Comparison of ENCODE assay signal across 8 cellular contexts in the genomic region with DNA sequence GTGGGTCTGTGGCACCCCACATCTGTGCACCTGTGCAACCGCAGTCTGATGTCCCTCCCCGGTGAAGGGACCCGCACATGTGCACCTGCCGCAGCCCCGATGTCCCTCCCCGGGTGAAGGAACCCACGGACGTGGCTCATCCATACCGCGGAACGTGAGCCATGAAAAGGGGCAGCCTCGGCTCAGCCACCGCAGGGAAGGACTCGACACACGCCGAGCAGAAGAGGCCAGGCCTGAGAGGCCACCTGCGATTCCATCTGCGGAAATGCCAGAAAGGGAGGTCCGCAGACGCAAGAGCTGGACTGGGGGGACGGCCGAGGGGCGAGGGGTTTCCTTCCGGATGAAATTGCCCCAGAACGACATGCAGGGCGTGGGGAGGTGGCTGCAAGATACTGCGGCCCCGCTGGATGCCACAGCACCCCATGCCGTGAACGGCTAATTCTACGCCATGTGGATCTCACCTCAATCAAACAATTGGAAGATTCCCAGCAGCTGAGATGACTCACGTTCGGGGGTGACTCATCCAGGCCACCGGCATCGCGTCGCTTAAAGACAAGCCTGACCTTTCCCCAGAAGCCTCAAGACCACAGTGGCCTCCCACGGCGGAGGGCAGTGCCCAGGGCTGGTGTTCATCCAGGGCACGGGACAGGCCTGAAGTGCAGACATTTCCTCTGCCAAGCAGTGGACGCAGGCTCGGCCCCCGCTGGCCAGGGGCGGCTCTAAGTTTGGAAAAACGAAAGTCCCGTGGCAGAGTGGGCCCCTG. TPM values are rescaled to one million over a fixed set of nuclear protein-coding genes. Genes with fewer than 3 reads are reported as not detected.
DNase-seq lines count a peak whose midpoint lies in the region; ATAC-seq and TF ChIP-seq lines count a peak whose summit lies in the region.

No MANE protein-coding gene starts in this region.

- intact Hi-C loops in Calu3 (cut with micrococcal nuclease; ENCODE audit: unreplicated experiment) (no loop called here), left colon (cut with DNase I, micrococcal nuclease) (no loop called here)

- ATAC-seq in left colon (peak; percentile 50), HG03354 (IDR thresholded peaks at IDR 0.05; ENCODE audit: poor library complexity, severe bottlenecking, unreplicated experiment) (no peak)

- H3K4me1 Mint-ChIP-seq in Calu3 (ENCODE audit: low read depth, unreplicated experiment) (peaks cover 14% of the 10 kb centered on the region), immature natural killer cell (peaks cover 4 to 6% of the 10 kb centered on the region in 2 donors)

- no peak for TF ChIP-seq CTCF in Calu3 (IDR thresholded peaks at IDR 0.05; ENCODE audit: unreplicated experiment)

- H3K36me3 Mint-ChIP-seq in Calu3 (ENCODE audit: insufficient read depth, unreplicated experiment) (peaks cover 16% of the 10 kb centered on the region), immature natural killer cell (no peaks in the 10 kb centered on the region)

- H3K4me3 Mint-ChIP-seq in Calu3 (ENCODE audit: low read depth, unreplicated experiment) = peak overlapping the region; percentile 13
- no peak overlapping the region for H3K4me3 Mint-ChIP-seq in immature natural killer cell

- CTCF ChIA-PET in Calu3 (lab: Charles Lee) = interaction anchor here (0.7 to 1.2 kb wide), 2 partner anchors 30 to 207 kb away, joined by 3 read pairs; no protein-coding TSS in a partner anchor

- H3K27me3 Mint-ChIP-seq in Calu3 (ENCODE audit: unreplicated experiment) (peaks cover 65% of the 10 kb centered on the region), immature natural killer cell (ENCODE audit: low read depth in 3 of 3) (peaks cover 3 to 6% (median 5%) of the 10 kb centered on the region in 3 donors)

- H3K9me3 Mint-ChIP-seq in Calu3 (ENCODE audit: low read depth, unreplicated experiment) (no peaks in the 10 kb centered on the region), immature natural killer cell (no peaks in the 10 kb centered on the region)

- H3K27ac Mint-ChIP-seq in Calu3 (ENCODE audit: unreplicated experiment) (peak overlapping the region; percentile 52), immature natural killer cell (no peak overlapping the region)

- DNase-seq in Calu3 = peak; percentile 90
- DNase-seq in SHP77 (lab: John Stamatoyannopoulos, UW) = peak; percentile 40 to 46
- peak; percentile 76 for DNase-seq in activated naive CD4-positive, alpha-beta T cell treated with anti-CD3 and anti-CD28 coated beads, Interleukin-2, amount 50 U/mL, for 16 hours
- DNase-seq in left colon = no peak
- DNase-seq in stimulated activated CD8-positive, alpha-beta memory T cell treated with anti-CD3 and anti-CD28 coated beads, Interleukin-7, amount 100 ng/mL, for 4 hours (ENCODE audit: low read depth in 2 of 2) = peak; percentile 75 to 80
- DNase-seq in immature natural killer cell = no peak
- DNase-seq in HuH-7.5 (ENCODE audit: low spot score) = no peak

- BruUV-seq in Calu3 (replicated peaks; lab: Mats Ljungman, UMichigan) = no TSS peak

RNA-seq across cellular contexts. Expression of gene SOX8, which starts 21.0 kb away (rescaled TPM):
- total RNA-seq in Calu3 (2022) (0.92 and 1.2 TPM in 2 replicates), left colon (under 1 TPM; 0.31 to 0.70 TPM)
- polyA plus RNA-seq in immature natural killer cell = under 1 TPM in 1 of 3 donors, not detected in 2; 0.12 TPM

RNA-seq across cellular contexts. Expression of gene LMF1, which starts 31.8 kb away (rescaled TPM):
- total RNA-seq in Calu3 (2022) (31.9 and 34.6 TPM in 2 replicates), left colon (10 to 100 TPM; 17.3 to 22.6 TPM)
- polyA plus RNA-seq in immature natural killer cell = 10 to 100 TPM; 12.2 to 15.5 (median 12.6) TPM

Comparison
In these comparisons a context has a peak if more than half of its experiments do, and no peak if none do; other contexts are left out.
1. DNase-seq: peak in Calu3 (single experiment), SHP77 (2 of 2), activated naive CD4-positive, alpha-beta T cell treated with anti-CD3 and anti-CD28 coated beads, Interleukin-2, amount 50 U/mL, for 16 hours (single experiment) and stimulated activated CD8-positive, alpha-beta memory T cell treated with anti-CD3 and anti-CD28 coated beads, Interleukin-7, amount 100 ng/mL, for 4 hours (2 of 2); none in left colon (0 of 2), immature natural killer cell (0 of 3) and HuH-7.5 (single experiment).